ENCODE assay signal across 20 cellular contexts in the genomic region with DNA sequence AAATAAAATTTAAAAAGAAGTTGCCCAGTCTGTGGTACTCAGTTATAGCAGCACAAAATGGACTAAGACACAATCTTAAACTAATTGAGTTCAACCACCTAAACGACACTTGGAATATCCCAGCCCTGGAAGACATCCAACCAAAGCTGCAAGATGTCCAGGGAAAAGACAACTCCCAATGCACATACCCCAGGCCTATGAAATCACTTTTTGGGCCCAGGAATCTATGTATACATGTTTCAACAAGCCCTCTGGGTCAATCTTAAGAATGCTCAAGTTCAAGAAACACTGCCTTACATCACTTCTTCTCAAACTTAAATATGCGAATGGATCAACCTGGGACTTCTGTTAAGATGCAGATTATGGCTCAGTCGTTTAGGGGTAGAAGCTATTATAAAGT.
"Had no signal": no experiment of that assay in that cellular context is flagged by ENCODE, and none has a peak within 500 bp of the region (broad histone marks: within the 10 kb centered on the region; RNA-seq: fewer than 3 reads in every experiment).

No MANE protein-coding gene starts in this region.

- H3K4me3 ChIP-seq: MG63, SJSA1, SK-N-MC had no signal

- DNase-seq: KBM-7, MG63, NCI-H1092, NCI-H1105 treated with DMSO at 0.1 percent for 48 hours, NCI-H1417 treated with DMSO at 0.1 percent for 48 hours, NCI-H146, NCI-H1694 treated with DMSO at 0.1 percent for 48 hours, NCI-H1930, NCI-H2081, NCI-H2107, NCI-H2227 treated with DMSO at 0.1 percent for 48 hours, NCI-H510A, NCI-H524 treated with DMSO at 0.1 percent for 48 hours, NCI-H69, NCI-H774, Right ventricle myocardium superior, RPMI8226, SIG-M5 had no signal
